Comparison of ENCODE assay signal across 8 cellular contexts in genomic region chr7:28389504-28390385, GRCh38. TPM values are rescaled to one million over a fixed set of nuclear protein-coding genes. Genes with fewer than 3 reads are reported as not detected.
DNase-seq lines count a peak whose midpoint lies in the region; ATAC-seq lines count a peak whose summit lies in the region.

No MANE protein-coding gene starts in this region.

- H3K4me3 ChIP-seq in HUES6 (ENCODE audit: low read depth, low read length): peak overlapping the region; percentile 24; the same call in 1 of the 2 replicates

- H3K27me3 ChIP-seq in HUES6 (ENCODE audit: control insufficient read depth, insufficient read depth, low read length): no peaks in the 10 kb centered on the region

- CTCF ChIA-PET in activated CD4-positive, alpha-beta memory T cell treated with anti-CD3 and anti-CD28 coated beads for 36 hours (lab: Charles Lee): interaction anchor here (0.7 to 0.9 kb wide), 4 partner anchors 12 to 837 kb away, joined by 3 to 4 read pairs (median 3); no protein-coding TSS in a partner anchor

- DNase-seq in COR-L47 (lab: John Stamatoyannopoulos, UW) (peak; percentile 48), NOMO-1 treated with dmso at 0.1 percent for 144 hours (lab: John Stamatoyannopoulos, UW; ENCODE audit: unreplicated experiment) (peak; percentile 33), dedifferentiated amniotic fluid mesenchymal stem cell (ENCODE audit: extremely low spot score) (peak; percentile 92), lung microvascular endothelial cell (ENCODE audit: low read depth in 2 of 2) (peak; percentile 66 to 70), UCSD-AML1 (lab: John Stamatoyannopoulos, UW; ENCODE audit: unreplicated experiment) (no peak)
- no peak for DNase-seq in activated CD4-positive, alpha-beta memory T cell treated with anti-CD3 and anti-CD28 coated beads for 36 hours

- H3K36me3 ChIP-seq in HUES6 (ENCODE audit: control insufficient read depth, insufficient read depth, low read length): no peaks in the 10 kb centered on the region

- H3K27ac Mint-ChIP-seq in activated CD4-positive, alpha-beta memory T cell treated with anti-CD3 and anti-CD28 coated beads for 36 hours: no peak overlapping the region

- no peaks in the 10 kb centered on the region for H3K9me3 Mint-ChIP-seq in activated CD4-positive, alpha-beta memory T cell treated with anti-CD3 and anti-CD28 coated beads for 36 hours

- H3K9ac ChIP-seq in HUES6 (ENCODE audit: low read length): no peak overlapping the region

- peaks cover 3% of the 10 kb centered on the region; the same call in 1 of the 2 replicates for H3K4me1 ChIP-seq in HUES6 (ENCODE audit: control insufficient read depth, insufficient read depth, low read length)

- H3K4me1 Mint-ChIP-seq in activated CD4-positive, alpha-beta memory T cell treated with anti-CD3 and anti-CD28 coated beads for 36 hours (ENCODE audit: low read depth): peaks cover 1% of the 10 kb centered on the region

- ATAC-seq in GM21619 (IDR thresholded peaks at IDR 0.05; ENCODE audit: unreplicated experiment): no peak

- H3K4me3 Mint-ChIP-seq in activated CD4-positive, alpha-beta memory T cell treated with anti-CD3 and anti-CD28 coated beads for 36 hours: no peak overlapping the region

- H3K27me3 Mint-ChIP-seq in activated CD4-positive, alpha-beta memory T cell treated with anti-CD3 and anti-CD28 coated beads for 36 hours: peaks cover 29% of the 10 kb centered on the region

- POLR2A ChIA-PET in activated CD4-positive, alpha-beta memory T cell treated with anti-CD3 and anti-CD28 coated beads for 36 hours (lab: Charles Lee): interaction anchor here (0.6 kb wide), 1 partner anchor 21 kb away, joined by 3 read pairs; no protein-coding TSS in a partner anchor

- H3K27ac ChIP-seq in HUES6 (ENCODE audit: low read depth, low read length): no peak overlapping the region

- no peaks in the 10 kb centered on the region for H3K9me3 ChIP-seq in HUES6 (ENCODE audit: control insufficient read depth, insufficient read depth, low read depth, low read length)

- intact Hi-C loops in activated CD4-positive, alpha-beta memory T cell treated with anti-CD3 and anti-CD28 coated beads for 36 hours (cut with micrococcal nuclease): loop anchor here (1.0 kb wide), 2 partner anchors 237 to 465 kb away; no protein-coding TSS in a partner anchor

- no peaks in the 10 kb centered on the region for H3K36me3 Mint-ChIP-seq in activated CD4-positive, alpha-beta memory T cell treated with anti-CD3 and anti-CD28 coated beads for 36 hours

RNA-seq across cellular contexts. Expression of gene CREB5, which starts 22.6 kb away (rescaled TPM):
- 2.4 and 3.2 TPM in 2 replicates for total RNA-seq in lung microvascular endothelial cell
- under 1 TPM; 0.15 to 0.52 TPM for total RNA-seq in activated CD4-positive, alpha-beta memory T cell treated with anti-CD3 and anti-CD28 coated beads for 36 hours

Comparison
In these comparisons a context has a peak if more than half of its experiments do, and no peak if none do; other contexts are left out.
1. DNase-seq: peak in COR-L47 (single experiment), NOMO-1 treated with dmso at 0.1 percent for 144 hours (single experiment), dedifferentiated amniotic fluid mesenchymal stem cell (single experiment) and lung microvascular endothelial cell (2 of 2); none in activated CD4-positive, alpha-beta memory T cell treated with anti-CD3 and anti-CD28 coated beads for 36 hours (single experiment) and UCSD-AML1 (single experiment).